ENCODE assay signal across 12 cellular contexts in genomic region chr4:2082118-2082517, GRCh38. TPM values are rescaled to one million over a fixed set of nuclear protein-coding genes. Genes with fewer than 3 reads are reported as not detected.
"Had no signal": no experiment of that assay in that cellular context is flagged by ENCODE, and none has a peak within 500 bp of the region (broad histone marks: within the 10 kb centered on the region; RNA-seq: fewer than 3 reads in every experiment).

No MANE protein-coding gene starts in this region.

- H3K36me3 Mint-ChIP-seq: activated naive CD4-positive, alpha-beta T cell treated with anti-CD3 and anti-CD28 coated beads, Interleukin-2, amount 50 U/mL, for 24 hours; naive B cell had no signal

- H3K9me3 ChIP-seq: lower lobe of right lung, thyroid gland had no signal

- H3K4me3 ChIP-seq: lower lobe of right lung, skin epidermis, thyroid gland had no signal

- H3K27me3 ChIP-seq: brain microvascular endothelial cell, thyroid gland had no signal

- H3K4me3 Mint-ChIP-seq: activated naive CD4-positive, alpha-beta T cell treated with anti-CD3 and anti-CD28 coated beads, Interleukin-2, amount 50 U/mL, for 24 hours; naive B cell; T-helper 17 cell had no signal

- DNase-seq: activated CD4-positive, alpha-beta T cell treated with anti-CD3 and anti-CD28 coated beads, Interleukin-2, amount 50 U/mL, for 48 hours; brain microvascular endothelial cell; cerebellar nuclear complex; hypothalamus; lower lobe of right lung; naive B cell; occipital lobe; T-helper 17 cell; thyroid gland had no signal

- H3K36me3 ChIP-seq: brain microvascular endothelial cell, lower lobe of right lung, thyroid gland had no signal

- H3K9me3 Mint-ChIP-seq: activated naive CD4-positive, alpha-beta T cell treated with anti-CD3 and anti-CD28 coated beads, Interleukin-2, amount 50 U/mL, for 24 hours had no signal

- H3K27me3 Mint-ChIP-seq: activated naive CD4-positive, alpha-beta T cell treated with anti-CD3 and anti-CD28 coated beads, Interleukin-2, amount 50 U/mL, for 24 hours; T-helper 17 cell had no signal

- ATAC-seq: esophagus mucosa, lower lobe of right lung, T-helper 17 cell had no signal

- H3K27ac ChIP-seq: brain microvascular endothelial cell, lower lobe of right lung, skin epidermis, thyroid gland had no signal

- H3K4me1 Mint-ChIP-seq: activated naive CD4-positive, alpha-beta T cell treated with anti-CD3 and anti-CD28 coated beads, Interleukin-2, amount 50 U/mL, for 24 hours; naive B cell; T-helper 17 cell had no signal

- H3K27ac Mint-ChIP-seq: activated naive CD4-positive, alpha-beta T cell treated with anti-CD3 and anti-CD28 coated beads, Interleukin-2, amount 50 U/mL, for 24 hours; naive B cell; T-helper 17 cell had no signal

- H3K4me1 ChIP-seq: lower lobe of right lung, thyroid gland had no signal

RNA-seq across cellular contexts. Expression of gene NAT8L, which starts 23.0 kb away (rescaled TPM):
- total RNA-seq: T-helper 17 cell had no signal
